1 cellular context compared by ENCODE assay signal in the genomic region with DNA sequence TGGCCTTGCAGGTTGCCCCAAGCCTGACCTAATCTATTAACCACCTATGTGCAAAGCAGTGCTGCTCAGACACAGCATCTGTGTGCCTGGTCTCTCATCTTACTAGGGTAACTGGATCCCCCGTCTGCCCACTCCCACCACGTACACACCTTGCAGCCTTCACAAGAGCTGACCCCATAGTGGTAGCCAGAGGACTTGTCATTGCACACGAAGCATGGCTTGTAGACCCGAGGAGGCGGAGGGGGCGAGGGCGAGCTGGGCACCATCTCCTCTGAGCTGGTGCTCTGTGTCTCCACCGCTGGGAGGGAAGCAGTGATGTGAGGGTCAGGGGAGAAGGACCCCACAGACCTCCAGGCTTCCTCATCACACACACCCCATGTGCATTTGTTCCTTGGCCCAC.
TF ChIP-seq lines count a peak whose summit lies in the region.

No MANE protein-coding gene starts in this region.

TF ChIP-seq in H1, 55 proteins besides CTCF, POLR2A, EP300 and RAD21:
- no peak for TF ChIP-seq SP2 (IDR thresholded peaks at IDR 0.05; ENCODE audit: low read length)
- TF ChIP-seq BRCA1 (IDR thresholded peaks at IDR 0.05; ENCODE audit: low read depth, low read length): no peak
- no peak for TF ChIP-seq MAFK (IDR thresholded peaks at IDR 0.05; ENCODE audit: low read depth, low read length)
- TF ChIP-seq ZNF274 (IDR thresholded peaks at IDR 0.05; ENCODE audit: borderline replicate concordance, extremely low read depth, low read length): no peak
TF ChIP-seq in H1: peak in this region for 0.
